1 cellular context compared by ENCODE assay signal in the genomic region with DNA sequence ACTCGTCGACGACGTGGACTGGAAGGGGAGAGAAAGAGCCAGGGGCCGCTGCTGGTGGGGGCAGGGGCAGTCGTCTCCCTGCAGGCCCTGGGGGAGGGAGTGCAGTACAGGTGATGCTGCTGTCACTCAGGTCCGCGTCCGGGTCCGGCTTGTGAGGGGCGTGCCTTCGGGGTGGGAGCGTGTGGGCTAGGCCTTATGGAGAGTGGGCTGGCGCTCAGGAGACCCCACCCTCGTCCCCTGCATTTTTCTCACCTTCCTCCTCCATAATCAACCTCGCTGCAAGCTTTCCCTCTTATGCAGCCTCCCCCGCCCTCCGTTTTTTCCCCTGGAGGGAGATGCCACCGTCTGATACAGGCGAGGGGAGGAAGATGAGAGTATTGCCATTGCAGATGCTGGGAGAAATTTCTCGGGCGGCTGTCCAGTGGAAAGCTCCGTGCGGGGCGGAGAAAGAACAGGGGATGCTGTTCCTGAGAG.
TF ChIP-seq lines count a peak whose summit lies in the region.

No MANE protein-coding gene starts in this region.

TF ChIP-seq in K562, 482 proteins besides CTCF, POLR2A, EP300 and RAD21 (continued from another document and continues in another):
- TF ChIP-seq, protein P1, sequence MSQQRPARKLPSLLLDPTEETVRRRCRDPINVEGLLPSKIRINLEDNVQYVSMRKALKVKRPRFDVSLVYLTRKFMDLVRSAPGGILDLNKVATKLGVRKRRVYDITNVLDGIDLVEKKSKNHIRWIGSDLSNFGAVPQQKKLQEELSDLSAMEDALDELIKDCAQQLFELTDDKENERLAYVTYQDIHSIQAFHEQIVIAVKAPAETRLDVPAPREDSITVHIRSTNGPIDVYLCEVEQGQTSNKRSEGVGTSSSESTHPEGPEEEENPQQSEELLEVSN (IDR thresholded peaks at IDR 0.05; ENCODE audit: borderline replicate concordance in 1 of 2, extremely low read depth in 1 of 2, insufficient read depth in 1 of 2, insufficient read length in 1 of 2, low read depth in 1 of 2, low read length in 1 of 2, poor library complexity in 1 of 2, severe bottlenecking in 1 of 2) = peak; percentile 12 to 76
- peak; percentile 44 to 77; a peak in 2 of 4 replicates for TF ChIP-seq SIN3A (IDR thresholded peaks at IDR 0.05; ENCODE audit: borderline replicate concordance in 2 of 2, control insufficient read depth in 1 of 2, low read depth in 2 of 2, low read length in 2 of 2)
- no peak; a peak in 1 of 4 replicates for TF ChIP-seq ZNF639 (CRISPR knock-in tag; conservative IDR thresholded peaks at IDR 0.05 in 1 of 2, IDR thresholded peaks at IDR 0.05 in 1 of 2)
- TF ChIP-seq, protein P2, sequence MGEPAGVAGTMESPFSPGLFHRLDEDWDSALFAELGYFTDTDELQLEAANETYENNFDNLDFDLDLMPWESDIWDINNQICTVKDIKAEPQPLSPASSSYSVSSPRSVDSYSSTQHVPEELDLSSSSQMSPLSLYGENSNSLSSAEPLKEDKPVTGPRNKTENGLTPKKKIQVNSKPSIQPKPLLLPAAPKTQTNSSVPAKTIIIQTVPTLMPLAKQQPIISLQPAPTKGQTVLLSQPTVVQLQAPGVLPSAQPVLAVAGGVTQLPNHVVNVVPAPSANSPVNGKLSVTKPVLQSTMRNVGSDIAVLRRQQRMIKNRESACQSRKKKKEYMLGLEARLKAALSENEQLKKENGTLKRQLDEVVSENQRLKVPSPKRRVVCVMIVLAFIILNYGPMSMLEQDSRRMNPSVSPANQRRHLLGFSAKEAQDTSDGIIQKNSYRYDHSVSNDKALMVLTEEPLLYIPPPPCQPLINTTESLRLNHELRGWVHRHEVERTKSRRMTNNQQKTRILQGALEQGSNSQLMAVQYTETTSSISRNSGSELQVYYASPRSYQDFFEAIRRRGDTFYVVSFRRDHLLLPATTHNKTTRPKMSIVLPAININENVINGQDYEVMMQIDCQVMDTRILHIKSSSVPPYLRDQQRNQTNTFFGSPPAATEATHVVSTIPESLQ (CRISPR knock-in tag; IDR thresholded peaks at IDR 0.05) = no peak; the same call in 1 of the 2 replicates
- TF ChIP-seq TAF1 (IDR thresholded peaks at IDR 0.05; ENCODE audit: control insufficient read depth, extremely low read depth, insufficient read depth, low read length, severe bottlenecking) = peak; percentile 73
- no peak for TF ChIP-seq ZNF143 (CRISPR knock-in tag; IDR thresholded peaks at IDR 0.05)
- TF ChIP-seq ZBTB12 (CRISPR knock-in tag; IDR thresholded peaks at IDR 0.05) = no peak
- TF ChIP-seq TAL1 (IDR thresholded peaks at IDR 0.05) = peak; percentile 21; the same call in 1 of the 2 replicates
- TF ChIP-seq ZEB2 (IDR thresholded peaks at IDR 0.05) = peak; percentile 84
- TF ChIP-seq KLF16 (IDR thresholded peaks at IDR 0.05) = no peak
- TF ChIP-seq RCOR1 (IDR thresholded peaks at IDR 0.05; ENCODE audit: borderline replicate concordance in 1 of 2, low read depth in 2 of 2, low read length in 2 of 2) = peak; percentile 82 to 97; a peak in 3 of 4 replicates
- TF ChIP-seq ZC3H11A (IDR thresholded peaks at IDR 0.05; ENCODE audit: low read depth, low read length) = no peak
- peak; percentile 62 for TF ChIP-seq GABPB1 (CRISPR knock-in tag; IDR thresholded peaks at IDR 0.05)
- TF ChIP-seq ZNF764 (CRISPR knock-in tag; IDR thresholded peaks at IDR 0.05; ENCODE audit: low read depth) = no peak
- TF ChIP-seq FOXP4 (CRISPR knock-in tag; IDR thresholded peaks at IDR 0.05; ENCODE audit: borderline replicate concordance) = peak; percentile 10; the same call in 1 of the 2 replicates
- TF ChIP-seq ZBTB2 (IDR thresholded peaks at IDR 0.05) = peak; percentile 69; the same call in 1 of the 2 replicates
- no peak for TF ChIP-seq ELF4 (CRISPR knock-in tag; IDR thresholded peaks at IDR 0.05)
- TF ChIP-seq TRIM24 (IDR thresholded peaks at IDR 0.05) = peak; percentile 22 to 42; a peak in 1 of 4 replicates
- TF ChIP-seq, protein P3, sequence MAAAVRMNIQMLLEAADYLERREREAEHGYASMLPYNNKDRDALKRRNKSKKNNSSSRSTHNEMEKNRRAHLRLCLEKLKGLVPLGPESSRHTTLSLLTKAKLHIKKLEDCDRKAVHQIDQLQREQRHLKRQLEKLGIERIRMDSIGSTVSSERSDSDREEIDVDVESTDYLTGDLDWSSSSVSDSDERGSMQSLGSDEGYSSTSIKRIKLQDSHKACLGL (CRISPR knock-in tag; IDR thresholded peaks at IDR 0.05; ENCODE audit: borderline replicate concordance, poor library complexity, severe bottlenecking) = no peak
- TF ChIP-seq PHF20 (IDR thresholded peaks at IDR 0.05; ENCODE audit: partially characterized antibody) = no peak
- TF ChIP-seq SAP30 (IDR thresholded peaks at IDR 0.05; ENCODE audit: borderline replicate concordance, insufficient read depth, low read depth, low read length, poor library complexity, severe bottlenecking) = peak; percentile 78
- TF ChIP-seq, protein P4, sequence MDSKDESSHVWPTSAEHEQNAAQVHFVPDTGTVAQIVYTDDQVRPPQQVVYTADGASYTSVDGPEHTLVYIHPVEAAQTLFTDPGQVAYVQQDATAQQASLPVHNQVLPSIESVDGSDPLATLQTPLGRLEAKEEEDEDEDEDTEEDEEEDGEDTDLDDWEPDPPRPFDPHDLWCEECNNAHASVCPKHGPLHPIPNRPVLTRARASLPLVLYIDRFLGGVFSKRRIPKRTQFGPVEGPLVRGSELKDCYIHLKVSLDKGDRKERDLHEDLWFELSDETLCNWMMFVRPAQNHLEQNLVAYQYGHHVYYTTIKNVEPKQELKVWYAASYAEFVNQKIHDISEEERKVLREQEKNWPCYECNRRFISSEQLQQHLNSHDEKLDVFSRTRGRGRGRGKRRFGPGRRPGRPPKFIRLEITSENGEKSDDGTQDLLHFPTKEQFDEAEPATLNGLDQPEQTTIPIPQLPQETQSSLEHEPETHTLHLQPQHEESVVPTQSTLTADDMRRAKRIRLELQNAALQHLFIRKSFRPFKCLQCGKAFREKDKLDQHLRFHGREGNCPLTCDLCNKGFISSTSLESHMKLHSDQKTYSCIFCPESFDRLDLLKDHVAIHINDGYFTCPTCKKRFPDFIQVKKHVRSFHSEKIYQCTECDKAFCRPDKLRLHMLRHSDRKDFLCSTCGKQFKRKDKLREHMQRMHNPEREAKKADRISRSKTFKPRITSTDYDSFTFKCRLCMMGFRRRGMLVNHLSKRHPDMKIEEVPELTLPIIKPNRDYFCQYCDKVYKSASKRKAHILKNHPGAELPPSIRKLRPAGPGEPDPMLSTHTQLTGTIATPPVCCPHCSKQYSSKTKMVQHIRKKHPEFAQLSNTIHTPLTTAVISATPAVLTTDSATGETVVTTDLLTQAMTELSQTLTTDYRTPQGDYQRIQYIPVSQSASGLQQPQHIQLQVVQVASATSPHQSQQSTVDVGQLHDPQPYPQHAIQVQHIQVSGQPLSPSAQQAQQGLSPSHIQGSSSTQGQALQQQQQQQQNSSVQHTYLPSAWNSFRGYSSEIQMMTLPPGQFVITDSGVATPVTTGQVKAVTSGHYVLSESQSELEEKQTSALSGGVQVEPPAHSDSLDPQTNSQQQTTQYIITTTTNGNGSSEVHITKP (IDR thresholded peaks at IDR 0.05; ENCODE audit: partially characterized antibody) = peak; percentile 96
- peak; percentile 30; the same call in 1 of the 2 replicates for TF ChIP-seq ZBTB9 (CRISPR knock-in tag; IDR thresholded peaks at IDR 0.05)
- 0 out of 2 replicates have a peak, but pooled peaks have one; percentile 5 for TF ChIP-seq DEAF1 (CRISPR knock-in tag; IDR thresholded peaks at IDR 0.05)
- 0 out of 2 replicates have a peak, but pooled peaks have one; percentile 28 for TF ChIP-seq SOX6 (IDR thresholded peaks at IDR 0.05)
- no peak for TF ChIP-seq DMBX1 (CRISPR knock-in tag; IDR thresholded peaks at IDR 0.05; ENCODE audit: borderline replicate concordance)
- TF ChIP-seq KLF6 (CRISPR knock-in tag; IDR thresholded peaks at IDR 0.05; ENCODE audit: borderline replicate concordance) = peak; percentile 51; the same call in 1 of the 2 replicates
- 0 out of 2 replicates have a peak, but pooled peaks have one; percentile 26 for TF ChIP-seq NFIC (IDR thresholded peaks at IDR 0.05)
- TF ChIP-seq, protein P5, sequence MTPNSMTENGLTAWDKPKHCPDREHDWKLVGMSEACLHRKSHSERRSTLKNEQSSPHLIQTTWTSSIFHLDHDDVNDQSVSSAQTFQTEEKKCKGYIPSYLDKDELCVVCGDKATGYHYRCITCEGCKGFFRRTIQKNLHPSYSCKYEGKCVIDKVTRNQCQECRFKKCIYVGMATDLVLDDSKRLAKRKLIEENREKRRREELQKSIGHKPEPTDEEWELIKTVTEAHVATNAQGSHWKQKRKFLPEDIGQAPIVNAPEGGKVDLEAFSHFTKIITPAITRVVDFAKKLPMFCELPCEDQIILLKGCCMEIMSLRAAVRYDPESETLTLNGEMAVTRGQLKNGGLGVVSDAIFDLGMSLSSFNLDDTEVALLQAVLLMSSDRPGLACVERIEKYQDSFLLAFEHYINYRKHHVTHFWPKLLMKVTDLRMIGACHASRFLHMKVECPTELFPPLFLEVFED (CRISPR knock-in tag; conservative IDR thresholded peaks at IDR 0.05) = 0 out of 2 replicates have a peak, but pooled peaks have one; percentile 35
- no peak; the same call in 1 of the 2 replicates for TF ChIP-seq MXI1 (IDR thresholded peaks at IDR 0.05; ENCODE audit: low read depth, low read length)
- TF ChIP-seq PCBP1 (IDR thresholded peaks at IDR 0.05; ENCODE audit: low read depth, low read length, poor library complexity, severe bottlenecking) = no peak
- TF ChIP-seq GABPB2 (CRISPR knock-in tag; conservative IDR thresholded peaks at IDR 0.05) = no peak
- TF ChIP-seq ZNF347 (CRISPR knock-in tag; IDR thresholded peaks at IDR 0.05; ENCODE audit: low read depth) = no peak
- peak; percentile 36; the same call in 1 of the 2 replicates for TF ChIP-seq ZNF384 (IDR thresholded peaks at IDR 0.05; ENCODE audit: low read depth, low read length)
- no peak; the same call in 1 of the 2 replicates for TF ChIP-seq CBX5 (IDR thresholded peaks at IDR 0.05; ENCODE audit: borderline replicate concordance, low read depth)
